Comparison of ENCODE assay signal across 8 cellular contexts in the genomic region with DNA sequence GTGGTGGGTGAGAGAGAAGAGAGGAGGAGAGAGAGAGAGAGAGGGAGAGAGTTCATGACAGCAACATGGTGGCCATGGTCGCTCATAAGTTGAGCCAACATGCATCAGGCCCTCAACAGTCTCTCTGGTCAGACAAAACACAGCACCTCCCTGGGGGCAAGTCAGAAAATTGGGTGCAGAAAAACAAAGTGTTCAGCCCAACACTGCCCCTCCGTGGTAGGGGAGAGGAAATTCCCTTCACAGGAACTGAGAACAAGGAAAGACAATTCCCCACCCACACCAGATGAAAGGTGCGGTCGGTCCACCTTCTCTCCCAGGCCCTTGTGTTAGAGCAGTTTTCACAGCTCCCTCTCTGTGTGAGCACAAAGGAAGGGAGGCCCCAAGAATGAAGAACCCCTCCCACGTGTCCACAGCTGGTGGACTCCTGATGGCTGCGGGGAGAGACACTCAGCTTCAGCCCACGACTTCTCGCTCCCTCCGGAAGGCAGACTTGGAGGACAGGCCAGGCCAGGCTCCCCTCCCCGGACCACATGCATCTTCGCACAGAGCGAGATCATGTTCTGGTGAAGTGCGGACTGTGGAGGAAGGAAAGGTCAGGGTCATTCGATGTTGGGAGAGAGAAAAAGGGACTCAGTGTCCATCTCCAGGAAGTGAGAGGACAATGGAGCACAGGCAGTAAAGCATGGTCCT.
DNase-seq lines count a peak whose midpoint lies in the region; ATAC-seq and TF ChIP-seq lines count a peak whose summit lies in the region.

No MANE protein-coding gene starts in this region.

- H3K27ac ChIP-seq in heart left ventricle: peak overlapping the region in 3 of 12 donors; percentile 19 to 33 (median 26)

- no peaks in the 10 kb centered on the region for H3K36me3 ChIP-seq in heart left ventricle

- DNase-seq in COR-L47 (lab: John Stamatoyannopoulos, UW) (peak; percentile 45), HT-29 (ENCODE audit: low spot score) (peak; percentile 65), RPMI8226 (peak; percentile 83), heart left ventricle (peak in 4 of 5 donors; percentile 40 to 59 (median 52)), sciatic nerve (ENCODE audit: low spot score) (no peak)
- DNase-seq in activated naive CD4-positive, alpha-beta T cell treated with anti-CD3 and anti-CD28 coated beads for 36 hours: peak; percentile 67

- ATAC-seq in heart left ventricle: peak; percentile 15 to 62 (median 56)
- peak; percentile 40 for ATAC-seq in sciatic nerve
- no peak for ATAC-seq in HG03039 (IDR thresholded peaks at IDR 0.05; ENCODE audit: unreplicated experiment)
- no peak for ATAC-seq in HG02884 (IDR thresholded peaks at IDR 0.05; ENCODE audit: unreplicated experiment)

- TF ChIP-seq POLR2A in heart left ventricle (IDR thresholded peaks at IDR 0.05): no peak

- no peak overlapping the region for H3K4me3 ChIP-seq in heart left ventricle

- WGBS in heart left ventricle, 4 donors: 35 to 52% (median 43%) methylated on average over 14 of the region's 14 CpGs

- H3K4me1 Mint-ChIP-seq in activated naive CD4-positive, alpha-beta T cell treated with anti-CD3 and anti-CD28 coated beads for 36 hours (ENCODE audit: low read depth): peaks cover 40% of the 10 kb centered on the region

- no peak overlapping the region for H3K27ac Mint-ChIP-seq in activated naive CD4-positive, alpha-beta T cell treated with anti-CD3 and anti-CD28 coated beads for 36 hours

- no peaks in the 10 kb centered on the region for H3K27me3 ChIP-seq in heart left ventricle

- peaks cover 21% of the 10 kb centered on the region for H3K27me3 Mint-ChIP-seq in activated naive CD4-positive, alpha-beta T cell treated with anti-CD3 and anti-CD28 coated beads for 36 hours (ENCODE audit: low read depth)

- intact Hi-C loops in activated naive CD4-positive, alpha-beta T cell treated with anti-CD3 and anti-CD28 coated beads for 36 hours (cut with micrococcal nuclease): loop anchor here (5.0 kb wide), 1 partner anchor 900 kb away; no protein-coding TSS in a partner anchor
- intact Hi-C loops in heart left ventricle (cut with DNase I) (loop anchor here in 6 of 10 donors (5.0 to 10.0 kb wide), 3 partner anchors 585 to 887 kb away; no protein-coding TSS in a partner anchor), sciatic nerve (cut with DNase I) (no loop called here)

- H3K4me3 Mint-ChIP-seq in activated naive CD4-positive, alpha-beta T cell treated with anti-CD3 and anti-CD28 coated beads for 36 hours: no peak overlapping the region

- CTCF ChIA-PET in activated naive CD4-positive, alpha-beta T cell treated with anti-CD3 and anti-CD28 coated beads for 36 hours (lab: Charles Lee): interaction anchor here (0.8 to 2.5 kb wide), 4 partner anchors 12 to 584 kb away, joined by 3 to 7 read pairs (median 3); no protein-coding TSS in a partner anchor

- no peaks in the 10 kb centered on the region for H3K9me3 ChIP-seq in heart left ventricle

- TF ChIP-seq CTCF in heart left ventricle (IDR thresholded peaks at IDR 0.05): peak; percentile 50 to 72 (median 64)

- H3K4me1 ChIP-seq in heart left ventricle: peaks cover 0 to 63% (median 9%) of the 10 kb centered on the region in 12 donors

- no peaks in the 10 kb centered on the region for H3K9me3 Mint-ChIP-seq in activated naive CD4-positive, alpha-beta T cell treated with anti-CD3 and anti-CD28 coated beads for 36 hours

- H3K36me3 Mint-ChIP-seq in activated naive CD4-positive, alpha-beta T cell treated with anti-CD3 and anti-CD28 coated beads for 36 hours (ENCODE audit: low read depth): no peaks in the 10 kb centered on the region

Comparison
In these comparisons a context has a peak if more than half of its experiments do, and no peak if none do; other contexts are left out.
1. ATAC-seq: peak in heart left ventricle (4 of 4) and sciatic nerve (single experiment); none in HG03039 (single experiment) and HG02884 (single experiment).